In the genomic region with DNA sequence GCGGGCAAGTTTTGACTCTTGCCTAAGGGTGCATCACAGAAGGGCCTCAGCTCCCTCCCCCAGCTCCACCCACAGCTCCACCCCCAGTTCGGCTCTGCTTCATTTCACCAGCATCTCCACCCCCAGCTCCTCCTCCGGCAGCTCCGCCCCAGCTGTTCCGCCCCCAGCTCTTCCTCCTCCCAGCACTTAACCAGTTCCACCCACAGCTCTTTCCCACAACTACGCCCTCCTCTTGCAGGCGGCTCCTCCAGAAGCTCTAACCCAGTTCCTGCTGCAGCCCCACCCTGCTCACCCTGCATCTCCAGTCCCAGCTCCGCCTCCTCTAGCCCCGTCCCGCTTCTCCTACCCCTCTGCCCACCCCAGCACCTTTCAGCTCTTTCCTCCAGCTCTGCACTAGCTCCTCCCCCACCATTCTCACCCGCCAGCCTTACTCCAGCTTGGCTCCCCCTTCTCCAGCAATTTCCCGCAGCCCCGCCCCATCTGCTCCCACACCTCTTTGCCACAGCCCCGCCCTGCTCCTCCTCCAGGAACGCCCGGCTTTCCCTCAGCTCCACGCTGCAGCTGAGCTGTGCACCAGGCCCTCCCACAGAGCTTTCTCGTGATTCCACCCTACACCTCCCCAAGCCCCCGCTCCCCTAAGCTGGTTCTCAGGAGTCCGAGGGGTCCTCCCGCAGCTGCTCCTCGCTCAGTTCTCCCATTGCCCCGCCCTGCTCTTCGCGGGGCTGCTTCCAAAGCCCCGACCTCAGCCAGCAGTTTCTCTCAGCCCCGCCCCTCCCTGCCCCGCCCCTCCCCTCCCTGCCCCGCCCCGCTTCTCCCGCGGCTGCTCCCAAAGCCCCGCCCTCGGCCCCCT, we compare ENCODE assay signal across 8 cellular contexts. TPM values are rescaled to one million over a fixed set of nuclear protein-coding genes. Genes with fewer than 3 reads are reported as not detected.
A peak's percentile ranks its signal among the peaks of the same experiment; 100 is the strongest.
DNase-seq lines count a peak whose midpoint lies in the region; ATAC-seq lines count a peak whose summit lies in the region.

No MANE protein-coding gene starts in this region.

- no peak overlapping the region for H3K14ac ChIP-seq in mesenchymal stem cell (ENCODE audit: low read length in 2 of 2)

- no peak overlapping the region for H2BK12ac ChIP-seq in mesenchymal stem cell (ENCODE audit: low read length in 2 of 2)

- ATAC-seq in GM19468 (IDR thresholded peaks at IDR 0.05; ENCODE audit: extremely low read depth, unreplicated experiment), result peak; percentile 12

- no peak overlapping the region for H4K8ac ChIP-seq in mesenchymal stem cell (ENCODE audit: low read length)

- H3K4me1 ChIP-seq in CD4-positive, alpha-beta memory T cell (ENCODE audit: insufficient read depth, low read length), result peaks cover 11% of the 10 kb centered on the region
- H3K4me1 ChIP-seq in effector memory CD4-positive, alpha-beta T cell (ENCODE audit: control insufficient read depth, insufficient read depth, low read length, poor library complexity, severe bottlenecking), result peaks cover 4% of the 10 kb centered on the region
- peaks cover 7% of the 10 kb centered on the region for H3K4me1 ChIP-seq in mesenchymal stem cell (ENCODE audit: control insufficient read depth, insufficient read depth, low read depth, low read length)

- POLR2A ChIA-PET in CD4-positive, alpha-beta memory T cell (lab: Charles Lee; ENCODE audit: partially characterized antibody), result interaction anchor here (0.9 to 4.1 kb wide), 7 partner anchors 11 to 1154 kb away, joined by 5 to 83 read pairs (median 34); a partner anchor contains a TSS

- H3K4me3 ChIP-seq in CD4-positive, alpha-beta memory T cell (ENCODE audit: low read length in 2 of 2), result peak overlapping the region in 1 of 2 donors; percentile 67
- peak overlapping the region; percentile 62 for H3K4me3 ChIP-seq in effector memory CD4-positive, alpha-beta T cell (ENCODE audit: insufficient read depth, low read depth, low read length, poor library complexity, severe bottlenecking)
- H3K4me3 ChIP-seq in mesenchymal stem cell (ENCODE audit: insufficient read depth in 1 of 2, low read depth in 1 of 2, low read length in 2 of 2), result peak overlapping the region; percentile 62 to 70

- CTCF ChIA-PET in CD4-positive, alpha-beta memory T cell (lab: Charles Lee; ENCODE audit: partially characterized antibody), result interaction anchor here (1.2 to 2.9 kb wide), 8 partner anchors 12 to 400 kb away, joined by 3 to 56 read pairs (median 16); a partner anchor contains a TSS

- peaks cover 6 to 16% (median 12%) of the 10 kb centered on the region in 4 donors for H3K4me1 Mint-ChIP-seq in CD4-positive, alpha-beta memory T cell

- no peak overlapping the region for H2BK5ac ChIP-seq in mesenchymal stem cell (ENCODE audit: low read depth, low read length, poor library complexity, severe bottlenecking)

- H2AK5ac ChIP-seq in mesenchymal stem cell (ENCODE audit: low read length, severe bottlenecking), result no peak overlapping the region

- no peaks in the 10 kb centered on the region for H3K36me3 ChIP-seq in CD4-positive, alpha-beta memory T cell (ENCODE audit: insufficient read depth, low read length)
- H3K36me3 ChIP-seq in effector memory CD4-positive, alpha-beta T cell (ENCODE audit: control insufficient read depth, insufficient read depth, low read length), result no peaks in the 10 kb centered on the region
- H3K36me3 ChIP-seq in mesenchymal stem cell (ENCODE audit: control insufficient read depth in 1 of 2, insufficient read depth in 2 of 2, low read depth in 1 of 2, low read length in 2 of 2), result peaks cover 5 to 6% of the 10 kb centered on the region in 2 experiments

- peak overlapping the region; percentile 74 for H3K4me2 ChIP-seq in mesenchymal stem cell (ENCODE audit: low read length, poor library complexity, severe bottlenecking)

- peak overlapping the region; percentile 64 for H3K27ac ChIP-seq in CD4-positive, alpha-beta memory T cell (ENCODE audit: low read depth, low read length)
- H3K27ac ChIP-seq in effector memory CD4-positive, alpha-beta T cell (ENCODE audit: insufficient read depth, low read length, poor library complexity, severe bottlenecking), result peak overlapping the region; percentile 70
- H3K27ac ChIP-seq in mesenchymal stem cell (ENCODE audit: low read length, poor library complexity, severe bottlenecking), result peak overlapping the region; percentile 85

- H3K27me3 Mint-ChIP-seq in CD4-positive, alpha-beta memory T cell, result no peaks in the 10 kb centered on the region

- no peak overlapping the region for H3K4ac ChIP-seq in mesenchymal stem cell (ENCODE audit: low read depth in 1 of 2, low read length in 2 of 2)

- no peak overlapping the region for H4K91ac ChIP-seq in mesenchymal stem cell (ENCODE audit: low read length)

- peaks cover 0 to 8% of the 10 kb centered on the region in 2 donors for H3K36me3 Mint-ChIP-seq in CD4-positive, alpha-beta memory T cell

- peak; percentile 82 to 94 (median 91) for DNase-seq in CD4-positive, alpha-beta memory T cell
- DNase-seq in HS-27A (ENCODE audit: low read depth) (peak; percentile 51), NK-92 (lab: John Stamatoyannopoulos, UW; ENCODE audit: unreplicated experiment) (peak; percentile 33), mesenchymal stem cell (peak; percentile 95)
- peak; percentile 86 for DNase-seq in activated CD8-positive, alpha-beta memory T cell treated with anti-CD3 and anti-CD28 coated beads for 24 hours
- DNase-seq in effector memory CD4-positive, alpha-beta T cell, result peak; percentile 80 to 82 (median 81)
- DNase-seq in stimulated activated CD8-positive, alpha-beta memory T cell treated with anti-CD3 and anti-CD28 coated beads, Interleukin-12 subunit alpha, Interleukin-12 subunit beta, amount 100 ng/mL, for 4 hours (ENCODE audit: low read depth), result peak; percentile 69

- no peak overlapping the region for H3K23ac ChIP-seq in mesenchymal stem cell (ENCODE audit: low read length in 2 of 2)

- H3K9me3 ChIP-seq in CD4-positive, alpha-beta memory T cell (ENCODE audit: control insufficient read depth in 1 of 2, low read length in 2 of 2), result no peaks in the 10 kb centered on the region
- H3K9me3 ChIP-seq in effector memory CD4-positive, alpha-beta T cell (ENCODE audit: control insufficient read depth, low read length), result no peaks in the 10 kb centered on the region
- H3K9me3 ChIP-seq in mesenchymal stem cell (ENCODE audit: control insufficient read depth, low read length), result no peaks in the 10 kb centered on the region

- H3K27ac Mint-ChIP-seq in CD4-positive, alpha-beta memory T cell, result peak overlapping the region; percentile 90 to 99 (median 97)

- H3K27me3 ChIP-seq in CD4-positive, alpha-beta memory T cell (ENCODE audit: insufficient read depth, low read length), result no peaks in the 10 kb centered on the region
- H3K27me3 ChIP-seq in effector memory CD4-positive, alpha-beta T cell (replicated peaks; ENCODE audit: control insufficient read depth, insufficient read depth, low read length, poor library complexity, severe bottlenecking), result no peaks in the 10 kb centered on the region
- H3K27me3 ChIP-seq in mesenchymal stem cell (ENCODE audit: control insufficient read depth in 1 of 2, insufficient read depth in 1 of 2, low read length in 2 of 2), result no peaks in the 10 kb centered on the region

- H3K18ac ChIP-seq in mesenchymal stem cell (ENCODE audit: low read depth in 1 of 2, low read length in 2 of 2), result peak overlapping the region; percentile 24 to 54

- peak overlapping the region; percentile 51 for H3K9ac ChIP-seq in mesenchymal stem cell (ENCODE audit: low read length)

- H2BK15ac ChIP-seq in mesenchymal stem cell (ENCODE audit: low read depth, poor library complexity, severe bottlenecking), result no peak overlapping the region

- peaks cover 0 to 4% (median 0%) of the 10 kb centered on the region in 8 donors for H3K9me3 Mint-ChIP-seq in CD4-positive, alpha-beta memory T cell

- WGBS in mesenchymal stem cell, result under 1% methylated on average over 16 of the region's 34 CpGs

- H3K4me3 Mint-ChIP-seq in CD4-positive, alpha-beta memory T cell, result peak overlapping the region; percentile 88 to 93 (median 90)

- intact Hi-C loops in CD4-positive, alpha-beta memory T cell (cut with micrococcal nuclease), result loop anchor here (1.0 kb wide), 3 partner anchors 13 to 35 kb away; no protein-coding TSS in a partner anchor

- H3K79me1 ChIP-seq in mesenchymal stem cell (replicated peaks; ENCODE audit: low read length, poor library complexity, severe bottlenecking), result no peaks in the 10 kb centered on the region

- H2BK120ac ChIP-seq in mesenchymal stem cell (ENCODE audit: low read depth, low read length), result no peak overlapping the region

- peak overlapping the region; percentile 23 for H2AFZ ChIP-seq in mesenchymal stem cell (ENCODE audit: low read depth, low read length)

RNA-seq across cellular contexts. Expression of a gene that starts 1.3 kb away (rescaled TPM):
- total RNA-seq in CD4-positive, alpha-beta memory T cell, result 10 to 100 TPM; 24.6 to 25.2 TPM
- polyA plus RNA-seq in CD4-positive, alpha-beta memory T cell, result 10 to 100 TPM; 25.7 to 26.2 TPM
- polyA plus RNA-seq in mesenchymal stem cell (2013, experiment 1 of 2), result 9.4 TPM
- polyA plus RNA-seq in mesenchymal stem cell (2013, experiment 2 of 2), result 8.4 TPM

RNA-seq across cellular contexts. Expression of a gene that starts 10.2 kb away (rescaled TPM):
- total RNA-seq in CD4-positive, alpha-beta memory T cell, result not detected
- polyA plus RNA-seq in CD4-positive, alpha-beta memory T cell, result not detected
- not detected for polyA plus RNA-seq in mesenchymal stem cell (2013, experiment 1 of 2)
- polyA plus RNA-seq in mesenchymal stem cell (2013, experiment 2 of 2), result not detected

RNA-seq across cellular contexts. Expression of a gene that starts 34.4 kb away (rescaled TPM):
- 100 to 1,000 TPM; 185 to 196 TPM for total RNA-seq in CD4-positive, alpha-beta memory T cell
- 100 to 1,000 TPM; 121 to 130 TPM for polyA plus RNA-seq in CD4-positive, alpha-beta memory T cell
- 65.0 TPM for polyA plus RNA-seq in mesenchymal stem cell (2013, experiment 1 of 2)
- polyA plus RNA-seq in mesenchymal stem cell (2013, experiment 2 of 2), result 67.1 TPM

RNA-seq across cellular contexts. Expression of a gene that starts 47.8 kb away (rescaled TPM):
- not detected for total RNA-seq in CD4-positive, alpha-beta memory T cell
- polyA plus RNA-seq in CD4-positive, alpha-beta memory T cell, result not detected
- polyA plus RNA-seq in mesenchymal stem cell (2013, experiment 1 of 2), result not detected
- polyA plus RNA-seq in mesenchymal stem cell (2013, experiment 2 of 2), result not detected

RNA-seq across cellular contexts. Expression of a gene that starts 55.6 kb away (rescaled TPM):
- total RNA-seq in CD4-positive, alpha-beta memory T cell, result under 1 TPM in 1 of 2 experiments, not detected in 1; 0.64 TPM
- polyA plus RNA-seq in CD4-positive, alpha-beta memory T cell, result under 1 TPM in 1 of 2 donors, not detected in 1; 0.31 TPM
- polyA plus RNA-seq in mesenchymal stem cell (2013, experiment 1 of 2), result 0.06 TPM
- not detected for polyA plus RNA-seq in mesenchymal stem cell (2013, experiment 2 of 2)

Comparison
In these comparisons a context has a peak if more than half of its experiments do, and no peak if none do; other contexts are left out.
1. DNase-seq: peak in every context shown above with its lines; median percentile 95 in mesenchymal stem cell; 91 in CD4-positive, alpha-beta memory T cell; 86 in activated CD8-positive, alpha-beta memory T cell treated with anti-CD3 and anti-CD28 coated beads for 24 hours; 81 in effector memory CD4-positive, alpha-beta T cell; 69 in stimulated activated CD8-positive, alpha-beta memory T cell treated with anti-CD3 and anti-CD28 coated beads, Interleukin-12 subunit alpha, Interleukin-12 subunit beta, amount 100 ng/mL, for 4 hours; 51 in HS-27A; 33 in NK-92.